In genomic region chr6:129663531-129663930, GRCh38 we compare ENCODE assay signal across 3 cellular contexts.
TF ChIP-seq lines count a peak whose summit lies in the region.

No MANE protein-coding gene starts in this region.

TF ChIP-seq in SK-N-SH, 30 proteins besides CTCF, POLR2A, EP300 and RAD21 (continues in another document):
- no peak for TF ChIP-seq NFIC (IDR thresholded peaks at IDR 0.05; ENCODE audit: borderline replicate concordance)
- no peak for TF ChIP-seq MEF2A (IDR thresholded peaks at IDR 0.05; ENCODE audit: borderline replicate concordance, low read depth)
- no peak for TF ChIP-seq USF2 (IDR thresholded peaks at IDR 0.05; ENCODE audit: borderline replicate concordance, low read depth, low read length)
- no peak for TF ChIP-seq GABPA (IDR thresholded peaks at IDR 0.05; ENCODE audit: low read depth)
- no peak for TF ChIP-seq REST (IDR thresholded peaks at IDR 0.05; ENCODE audit: low read depth, low read length)
- no peak for TF ChIP-seq TAF1 (IDR thresholded peaks at IDR 0.05; ENCODE audit: borderline replicate concordance, low read depth, low read length)
- TF ChIP-seq RXRA (IDR thresholded peaks at IDR 0.05; ENCODE audit: borderline replicate concordance, low read depth): no peak
- no peak for TF ChIP-seq YY1 (IDR thresholded peaks at IDR 0.05; ENCODE audit: low read depth)
- TF ChIP-seq POLR2AphosphoS5 (IDR thresholded peaks at IDR 0.05; ENCODE audit: low read depth, low read length): no peak
- no peak for TF ChIP-seq CHD2 (IDR thresholded peaks at IDR 0.05; ENCODE audit: low read length, partially characterized antibody)
- no peak for TF ChIP-seq TEAD4 (IDR thresholded peaks at IDR 0.05; ENCODE audit: borderline replicate concordance, insufficient read depth)
- TF ChIP-seq EZH2phosphoT487 (IDR thresholded peaks at IDR 0.05; ENCODE audit: borderline replicate concordance, low read depth): no peak
- no peak for TF ChIP-seq ELF1 (IDR thresholded peaks at IDR 0.05)
- no peak for TF ChIP-seq GATA2 (CRISPR knock-in tag; IDR thresholded peaks at IDR 0.05)
- TF ChIP-seq FOXM1 (IDR thresholded peaks at IDR 0.05; ENCODE audit: low read depth): no peak
- no peak for TF ChIP-seq FOXJ3 (CRISPR knock-in tag; IDR thresholded peaks at IDR 0.05)
- TF ChIP-seq JUND (IDR thresholded peaks at IDR 0.05): no peak
- no peak for TF ChIP-seq IRF3 (IDR thresholded peaks at IDR 0.05; ENCODE audit: low read depth, low read length)
- TF ChIP-seq FOSL2 (IDR thresholded peaks at IDR 0.05; ENCODE audit: borderline replicate concordance, low read depth): no peak

TF ChIP-seq in SK-N-SH treated with all-trans-retinoic acid at 6 μM for 48 hours, 23 proteins besides CTCF, POLR2A, EP300 and RAD21:
- TF ChIP-seq TSHZ2 (CRISPR knock-in tag; IDR thresholded peaks at IDR 0.05) (no peak), CSRNP3 (CRISPR knock-in tag; IDR thresholded peaks at IDR 0.05) (no peak), SNAI2 (CRISPR knock-in tag; IDR thresholded peaks at IDR 0.05) (no peak), POU6F1 (CRISPR knock-in tag; IDR thresholded peaks at IDR 0.05; ENCODE audit: borderline replicate concordance, low read depth) (no peak), ZFP3 (CRISPR knock-in tag; IDR thresholded peaks at IDR 0.05) (no peak), ZNF8 (CRISPR knock-in tag; IDR thresholded peaks at IDR 0.05) (no peak), ISL1 (CRISPR knock-in tag; IDR thresholded peaks at IDR 0.05) (no peak), PPARA (CRISPR knock-in tag; IDR thresholded peaks at IDR 0.05; ENCODE audit: borderline replicate concordance) (no peak), TOX (CRISPR knock-in tag; IDR thresholded peaks at IDR 0.05; ENCODE audit: borderline replicate concordance) (no peak), CSDC2 (CRISPR knock-in tag; IDR thresholded peaks at IDR 0.05) (no peak), GLIS3 (CRISPR knock-in tag; IDR thresholded peaks at IDR 0.05) (no peak)

TF ChIP-seq in GM12878, 131 proteins besides CTCF, POLR2A, EP300 and RAD21:
- TF ChIP-seq CBX5 (IDR thresholded peaks at IDR 0.05; ENCODE audit: low read depth): no peak
- TF ChIP-seq ATF2 (IDR thresholded peaks at IDR 0.05; ENCODE audit: low read length): no peak
- no peak for TF ChIP-seq IRF4 (IDR thresholded peaks at IDR 0.05; ENCODE audit: low read depth, low read length)
- TF ChIP-seq SUPT20H (IDR thresholded peaks at IDR 0.05; ENCODE audit: borderline replicate concordance, control insufficient read depth, low read depth, low read length): no peak
- TF ChIP-seq GATAD2B (conservative IDR thresholded peaks at IDR 0.05; ENCODE audit: low read depth): no peak
- no peak for TF ChIP-seq TARDBP (IDR thresholded peaks at IDR 0.05; ENCODE audit: borderline replicate concordance)
- TF ChIP-seq HDAC2 (IDR thresholded peaks at IDR 0.05): no peak
- TF ChIP-seq CEBPZ (IDR thresholded peaks at IDR 0.05; ENCODE audit: low read depth, low read length): no peak
- TF ChIP-seq STAT1 (conservative IDR thresholded peaks at IDR 0.05): no peak
- no peak for TF ChIP-seq RBBP5 (conservative IDR thresholded peaks at IDR 0.05)
- TF ChIP-seq FOXM1 (IDR thresholded peaks at IDR 0.05; ENCODE audit: low read depth, low read length): no peak
- no peak for TF ChIP-seq ZNF622 (IDR thresholded peaks at IDR 0.05)
- no peak for TF ChIP-seq SIN3A (IDR thresholded peaks at IDR 0.05; ENCODE audit: low read depth, low read length)
- no peak for TF ChIP-seq ATF7 (IDR thresholded peaks at IDR 0.05; ENCODE audit: low read depth)
- no peak for TF ChIP-seq ZBTB33 (IDR thresholded peaks at IDR 0.05)
- no peak for TF ChIP-seq BACH1 (IDR thresholded peaks at IDR 0.05; ENCODE audit: borderline replicate concordance)
- TF ChIP-seq DPF2 (IDR thresholded peaks at IDR 0.05): no peak
- no peak for TF ChIP-seq SMAD5 (IDR thresholded peaks at IDR 0.05; ENCODE audit: low read depth)
- TF ChIP-seq ZNF274 (IDR thresholded peaks at IDR 0.05; ENCODE audit: insufficient read depth, insufficient read length): no peak
